Comparison of ENCODE assay signal across 1 cellular context in genomic region chr9:76704601-76705204, GRCh38.
TF ChIP-seq lines count a peak whose summit lies in the region.

No MANE protein-coding gene starts in this region.

TF ChIP-seq in SK-N-SH, 30 proteins besides CTCF, POLR2A, EP300 and RAD21 (continued from another document):
- TF ChIP-seq PBX3 (IDR thresholded peaks at IDR 0.05) = no peak
- TF ChIP-seq YY1 (IDR thresholded peaks at IDR 0.05; ENCODE audit: low read depth) = no peak
